ENCODE assay signal across 8 cellular contexts in the genomic region with DNA sequence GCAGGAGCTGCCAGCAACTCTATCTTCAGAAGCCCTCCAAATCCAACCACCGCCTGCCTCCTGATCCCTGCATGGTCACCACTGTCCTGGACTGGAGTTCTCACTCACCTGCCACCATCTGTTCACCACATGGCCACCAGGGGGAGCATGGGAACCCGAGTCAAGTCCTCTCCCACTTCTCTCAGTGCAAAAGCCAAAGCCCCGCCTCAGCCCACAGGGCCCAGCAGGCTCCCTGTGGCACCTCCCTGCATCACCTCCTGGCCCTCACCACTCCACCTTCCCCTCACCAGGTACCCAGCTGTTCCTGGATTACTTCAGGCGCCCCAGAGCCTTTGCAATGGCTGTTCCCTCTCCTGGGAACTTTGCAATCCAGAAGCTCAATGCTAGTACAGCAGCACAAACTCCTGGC. TPM values are rescaled to one million over a fixed set of nuclear protein-coding genes. Genes with fewer than 3 reads are reported as not detected.
DNase-seq lines count a peak whose midpoint lies in the region; ATAC-seq and TF ChIP-seq lines count a peak whose summit lies in the region.

No MANE protein-coding gene starts in this region.

- TF ChIP-seq CTCF in DOHH2 (IDR thresholded peaks at IDR 0.05; ENCODE audit: low read depth, low read length, poor library complexity, severe bottlenecking) = peak; percentile 94

- H4K20me1 ChIP-seq in DOHH2 (ENCODE audit: control insufficient read depth, insufficient read depth, low read depth, low read length) = peaks cover 9% of the 10 kb centered on the region; the same call in 1 of the 2 replicates

- intact Hi-C loops in posterior cingulate gyrus (cut with DNase I) = no loop called here

- no peak overlapping the region for H3K27ac ChIP-seq in DOHH2 (ENCODE audit: low read depth, low read length)
- no peak overlapping the region for H3K27ac ChIP-seq in SJSA1

- no peaks in the 10 kb centered on the region for H3K27me3 ChIP-seq in DOHH2 (ENCODE audit: control insufficient read depth, low read length)
- H3K27me3 ChIP-seq in SJSA1 (replicated peaks) = no peaks in the 10 kb centered on the region

- H3K4me2 ChIP-seq in DOHH2 (ENCODE audit: low read length) = no peak overlapping the region

- H3K79me2 ChIP-seq in DOHH2 (ENCODE audit: control insufficient read depth, low read length) = peaks cover 38% of the 10 kb centered on the region

- H3K4me1 ChIP-seq in DOHH2 (ENCODE audit: control insufficient read depth, low read length) (peaks cover 4% of the 10 kb centered on the region; the same call in 1 of the 2 replicates), SJSA1 (replicated peaks) (no peaks in the 10 kb centered on the region)

- H3K4me3 ChIP-seq in DOHH2 (ENCODE audit: low read length) (no peak overlapping the region), SJSA1 (no peak overlapping the region)

- H3K9me3 ChIP-seq in DOHH2 (ENCODE audit: control insufficient read depth, insufficient read depth, low read length) (no peaks in the 10 kb centered on the region), SJSA1 (replicated peaks) (no peaks in the 10 kb centered on the region)

- H3K9me2 ChIP-seq in DOHH2 (replicated peaks; ENCODE audit: control insufficient read depth, low read length) = no peaks in the 10 kb centered on the region

- H3K36me3 ChIP-seq in DOHH2 (ENCODE audit: control insufficient read depth, low read length) (peaks cover 72% of the 10 kb centered on the region), SJSA1 (peaks cover 78% of the 10 kb centered on the region)

- DNase-seq in LoVo (ENCODE audit: low spot score) (peak; percentile 72), SJSA1 (ENCODE audit: low read depth in 1 of 2, low spot score in 2 of 2) (peak; percentile 52 to 92), germinal center (ENCODE audit: low spot score) (peak; percentile 82), posterior cingulate gyrus (peak; percentile 65 to 96 (median 84)), ureter (ENCODE audit: low spot score) (peak; percentile 85)
- DNase-seq in activated effector memory CD4-positive, alpha-beta T cell treated with anti-CD3 and anti-CD28 coated beads, Interleukin-2, amount 50 U/mL, for 16 hours = peak; percentile 95

- H3F3A ChIP-seq in DOHH2 (ENCODE audit: control insufficient read depth, insufficient read depth) = peaks cover 2% of the 10 kb centered on the region

- ATAC-seq in HG03354 (IDR thresholded peaks at IDR 0.05; ENCODE audit: poor library complexity, severe bottlenecking, unreplicated experiment) = no peak

RNA-seq across cellular contexts. Expression of a gene that starts 5.3 kb away (rescaled TPM):
- 69.4 and 71.1 TPM in 2 replicates for total RNA-seq in SJSA1 (2014; rRNA removed; shearing (Covaris generic))
- total RNA-seq in ureter = 79.7 TPM

RNA-seq across cellular contexts. Expression of a gene that starts 9.8 kb away (rescaled TPM):
- total RNA-seq in SJSA1 (2014; rRNA removed; shearing (Covaris generic)) = 9.7 and 23.7 TPM in 2 replicates
- 11.0 TPM for total RNA-seq in ureter

RNA-seq across cellular contexts. Expression of a gene that starts 9.8 kb away (rescaled TPM):
- total RNA-seq in SJSA1 (2014; rRNA removed; shearing (Covaris generic)) = 36.1 and 38.7 TPM in 2 replicates
- 85.1 TPM for total RNA-seq in ureter

RNA-seq across cellular contexts. Expression of a gene that starts 11.4 kb away (rescaled TPM):
- not detected in 2 replicates for total RNA-seq in SJSA1 (2014; rRNA removed; shearing (Covaris generic))
- total RNA-seq in ureter = not detected

RNA-seq across cellular contexts. Expression of a gene that starts 20.0 kb away (rescaled TPM):
- total RNA-seq in SJSA1 (2014; rRNA removed; shearing (Covaris generic)) = 9.0 and 13.2 TPM in 2 replicates
- total RNA-seq in ureter = 8.7 TPM
